Comparison of ENCODE assay signal across 8 cellular contexts in genomic region chr4:10033191-10033881, GRCh38. TPM values are rescaled to one million over a fixed set of nuclear protein-coding genes. Genes with fewer than 3 reads are reported as not detected.
DNase-seq lines count a peak whose midpoint lies in the region; ATAC-seq and TF ChIP-seq lines count a peak whose summit lies in the region.

No MANE protein-coding gene starts in this region.

- H3K36me3 ChIP-seq in H7 (replicated peaks; ENCODE audit: control insufficient read depth, insufficient read depth, low read length): no peaks in the 10 kb centered on the region

- peak; percentile 61 for DNase-seq in OCI-M1 (lab: John Stamatoyannopoulos, UW)
- peak; percentile 62 for DNase-seq in fibroblast of the aortic adventitia (ENCODE audit: low read depth)
- DNase-seq in sciatic nerve (ENCODE audit: low spot score): peak; percentile 12
- no peak for DNase-seq in H7
- DNase-seq in Kasumi-1 (lab: John Stamatoyannopoulos, UW): no peak
- no peak for DNase-seq in NCI-H128 (lab: John Stamatoyannopoulos, UW; ENCODE audit: unreplicated experiment)

- intact Hi-C loops in sciatic nerve (cut with DNase I): no loop called here

- TF ChIP-seq CTCF in fibroblast of the aortic adventitia (IDR thresholded peaks at IDR 0.05; ENCODE audit: insufficient read depth, low read length): no peak

- H3K4me3 ChIP-seq in fibroblast of the aortic adventitia (ENCODE audit: low read depth, low read length): no peak overlapping the region
- H3K4me3 ChIP-seq in H7 (ENCODE audit: insufficient read depth, low read depth, low read length): no peak overlapping the region

- H3K27me3 ChIP-seq in H7 (ENCODE audit: control insufficient read depth, insufficient read depth, low read length): no peaks in the 10 kb centered on the region

- ATAC-seq in GM18909 (IDR thresholded peaks at IDR 0.05; ENCODE audit: poor library complexity, unreplicated experiment) (peak; percentile 71), sciatic nerve (peak; percentile 76), GM19397 (IDR thresholded peaks at IDR 0.05; ENCODE audit: unreplicated experiment) (no peak)

RNA-seq across cellular contexts. Expression of gene SLC2A9, which starts 12.0 kb away (rescaled TPM):
- total RNA-seq in fibroblast of the aortic adventitia (ENCODE audit: low replicate concordance) (0.74 and 0.90 TPM in 2 replicates), sciatic nerve (7.4 TPM)
- 0.26 TPM in 1 of 2 replicates, not detected in the other for total RNA-seq in H7 (2014; rRNA removed; shearing (Covaris generic))

Comparison
In these comparisons a context has a peak if more than half of its experiments do, and no peak if none do; other contexts are left out.
1. DNase-seq: peak in OCI-M1 (single experiment), fibroblast of the aortic adventitia (single experiment) and sciatic nerve (single experiment); none in H7 (single experiment), Kasumi-1 (0 of 2) and NCI-H128 (single experiment).